ENCODE assay signal across 8 cellular contexts in genomic region chr16:29973384-29974246, GRCh38. TPM values are rescaled to one million over a fixed set of nuclear protein-coding genes. Genes with fewer than 3 reads are reported as not detected.
DNase-seq lines count a peak whose midpoint lies in the region; TF ChIP-seq lines count a peak whose summit lies in the region.

Gene TAOK2 (plus strand): TSS chr16:29973868. CDS start chr16:29977773, 3,905 bp downstream.

- peak within 1 kb of the TSS; percentile 41 for H3K27ac ChIP-seq in SJSA1
- H3K27ac ChIP-seq in neural progenitor cell: peak within 1 kb of the TSS; percentile 67
- H3K27ac ChIP-seq in stomach smooth muscle (ENCODE audit: low read length): peak within 1 kb of the TSS; percentile 85

- DNase-seq in GM03348 (ENCODE audit: low spot score) (peak; percentile 99), HEK293T (ENCODE audit: extremely low spot score) (peak; percentile 100), MV-4-11 (lab: John Stamatoyannopoulos, UW) (peak; percentile 99), SJSA1 (ENCODE audit: low read depth in 1 of 2, low spot score in 2 of 2) (peak; percentile 99 to 100), foreskin fibroblast (peak; percentile 99 to 100), neural progenitor cell (ENCODE audit: low spot score) (peak; percentile 100)
- DNase-seq in activated gamma-delta T cell treated with anti-CD3 and anti-CD28 coated beads, Interleukin-2, amount 50 U/mL, for 16 hours (ENCODE audit: low read depth): peak; percentile 94

- H3K36me3 ChIP-seq in SJSA1 (peaks cover 44% of the 10 kb centered on the region), neural progenitor cell (peaks cover 4% of the 10 kb centered on the region), stomach smooth muscle (ENCODE audit: control insufficient read depth in 2 of 2, insufficient read depth in 2 of 2, low read length in 2 of 2) (peaks cover 17 to 22% of the 10 kb centered on the region in 2 donors)

- H3K79me2 ChIP-seq in neural progenitor cell (ENCODE audit: low read depth): peaks cover 42% of the 10 kb centered on the region

- H3K9ac ChIP-seq in neural progenitor cell (peak within 1 kb of the TSS; percentile 75), stomach smooth muscle (ENCODE audit: low read length in 2 of 2) (peak within 1 kb of the TSS; percentile 93 to 97)

- H3K4me3 ChIP-seq in SJSA1 (peak within 1 kb of the TSS; percentile 66), foreskin fibroblast (ENCODE audit: low read depth in 1 of 2, low read length in 2 of 2) (peak within 1 kb of the TSS; percentile 85 to 99), neural progenitor cell (peak within 1 kb of the TSS; percentile 91), stomach smooth muscle (ENCODE audit: low read length in 2 of 2) (peak within 1 kb of the TSS; percentile 89 to 93)

- H3K36me3 Mint-ChIP-seq in neural progenitor cell: peaks cover 31% of the 10 kb centered on the region

- H3K4me3 Mint-ChIP-seq in neural progenitor cell: peak within 1 kb of the TSS; percentile 86

- H3K9me3 ChIP-seq in SJSA1 (replicated peaks): 0 out of 2 replicates have a peak, but pooled peaks cover 2% of the 10 kb centered on the region
- H3K9me3 ChIP-seq in neural progenitor cell (ENCODE audit: low read depth): peaks cover 6% of the 10 kb centered on the region
- no peaks in the 10 kb centered on the region for H3K9me3 ChIP-seq in stomach smooth muscle (ENCODE audit: control insufficient read depth in 2 of 2, low read length in 2 of 2)

- POLR2A ChIA-PET in HEK293T (lab: Yijun Ruan, JAX): interaction anchor here (0.6 to 8.8 kb wide), 25 partner anchors 12 to 1025 kb away, joined by 3 to 102 read pairs (median 4); partner anchors contain the start of genes ALDOA, ASPHD1, CDIPT and HIRIP3

- H3K27me3 ChIP-seq in SJSA1 (replicated peaks) (no peaks in the 10 kb centered on the region), neural progenitor cell (peaks cover 9% of the 10 kb centered on the region), stomach smooth muscle (ENCODE audit: control insufficient read depth in 1 of 2, insufficient read depth in 2 of 2, low read length in 2 of 2) (no peaks in the 10 kb centered on the region)

- H3F3A ChIP-seq in neural progenitor cell (ENCODE audit: low read depth): peaks cover 24% of the 10 kb centered on the region

- peak within 1 kb of the TSS; percentile 8 for H3K27ac Mint-ChIP-seq in neural progenitor cell

- peaks cover 35% of the 10 kb centered on the region for H3K4me1 Mint-ChIP-seq in neural progenitor cell

- peaks cover 5% of the 10 kb centered on the region for H3K9me3 Mint-ChIP-seq in neural progenitor cell

- peaks cover 43% of the 10 kb centered on the region for H4K20me1 ChIP-seq in neural progenitor cell (ENCODE audit: low read depth)

- CTCF ChIA-PET in HEK293T (lab: Yijun Ruan, JAX): interaction anchor here (0.6 to 3.0 kb wide), 6 partner anchors 12 to 125 kb away, joined by 3 to 14 read pairs (median 6); partner anchors contain the start of gene TMEM219

- H3K27me3 Mint-ChIP-seq in neural progenitor cell (ENCODE audit: insufficient read depth, low read depth): peaks cover 12% of the 10 kb centered on the region

- peak within 1 kb of the TSS; percentile 82 for H2AFZ ChIP-seq in neural progenitor cell (replicated peaks)

- peaks cover 15% of the 10 kb centered on the region for H3K4me1 ChIP-seq in SJSA1 (replicated peaks)
- H3K4me1 ChIP-seq in neural progenitor cell: peaks cover 23% of the 10 kb centered on the region
- peaks cover 36% of the 10 kb centered on the region for H3K4me1 ChIP-seq in stomach smooth muscle (ENCODE audit: control insufficient read depth, insufficient read depth, low read length)

- H3K4me2 ChIP-seq in neural progenitor cell: peak within 1 kb of the TSS; percentile 92

- TF ChIP-seq CTCF in foreskin fibroblast (IDR thresholded peaks at IDR 0.05; ENCODE audit: low read depth, low read length): no peak
- no peak for TF ChIP-seq CTCF in neural progenitor cell (IDR thresholded peaks at IDR 0.05)

TF ChIP-seq in HEK293T, 16 proteins besides CTCF, POLR2A, EP300 and RAD21:
- TF ChIP-seq HDGF (IDR thresholded peaks at IDR 0.05; ENCODE audit: borderline replicate concordance) (peak; percentile 98; the same call in 1 of the 2 replicates), FOXA1 (IDR thresholded peaks at IDR 0.05) (no peak), SP1 (IDR thresholded peaks at IDR 0.05) (no peak), PKNOX1 (IDR thresholded peaks at IDR 0.05) (no peak; the same call in 1 of the 2 replicates), BHLHE40 (IDR thresholded peaks at IDR 0.05; ENCODE audit: borderline replicate concordance) (no peak), ARNT (IDR thresholded peaks at IDR 0.05) (no peak), SUZ12 (IDR thresholded peaks at IDR 0.05) (no peak), L3MBTL2 (conservative IDR thresholded peaks at IDR 0.05) (peak; percentile 100)

RNA-seq across cellular contexts. Expression of gene TAOK2, which starts in this region (rescaled TPM):
- 55.7 and 65.8 TPM in 2 replicates for total RNA-seq in SJSA1 (2014; rRNA removed; shearing (Covaris generic))
- total RNA-seq in neural progenitor cell (ENCODE audit: low replicate concordance): 13.8 and 49.9 TPM in 2 replicates

Comparison
In these comparisons a context has a peak if more than half of its experiments do, and no peak if none do; other contexts are left out.
1. Peak in every context shown above with its lines: DNase-seq, H3K4me3 ChIP-seq and H3K27ac ChIP-seq.